29 cellular contexts compared by ENCODE assay signal in the genomic region with DNA sequence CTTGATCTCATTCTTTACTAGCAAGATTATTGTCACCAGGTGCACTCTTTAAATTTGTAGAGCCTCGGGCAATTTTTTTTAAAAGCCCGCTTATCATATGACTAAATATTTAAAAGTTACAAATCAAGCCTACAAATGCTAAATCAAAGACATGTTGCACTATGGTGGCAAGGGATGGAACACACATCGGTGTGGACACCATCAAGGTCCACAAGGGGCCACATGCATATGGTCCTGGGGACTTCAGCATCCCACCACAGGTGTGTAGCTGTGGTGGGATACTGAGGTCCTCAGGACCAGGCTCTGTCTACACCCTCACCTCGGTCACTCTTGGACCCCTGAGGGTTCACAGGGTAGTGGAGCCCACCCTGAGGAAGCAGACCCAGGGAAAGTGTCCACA. TPM values are rescaled to one million over a fixed set of nuclear protein-coding genes. Genes with fewer than 3 reads are reported as not detected.
"Had no signal": no experiment of that assay in that cellular context is flagged by ENCODE, and none has a peak within 500 bp of the region (broad histone marks: within the 10 kb centered on the region; RNA-seq: fewer than 3 reads in every experiment).

No MANE protein-coding gene starts in this region.

- H3K4me3 ChIP-seq: neural progenitor cell, ovary, psoas muscle, right lobe of liver, sigmoid colon, stomach, thoracic aorta, thyroid gland, tibial nerve, upper lobe of left lung, vagina had no signal

- DNase-seq: naive B cell; naive thymus-derived CD8-positive, alpha-beta T cell; nucleus accumbens; ovary; posterior cingulate gyrus; psoas muscle; right cardiac atrium; right lobe of liver; sigmoid colon; small intestine; stimulated activated CD4-positive, alpha-beta T cell treated with anti-CD3 and anti-CD28 coated beads, Interleukin-15, amount 100 ng/mL, for 24 hours; stimulated activated CD4-positive, alpha-beta T cell treated with anti-CD3 and anti-CD28 coated beads, Interleukin-2, amount 100 ng/mL, for 24 hours; stimulated activated CD4-positive, alpha-beta T cell treated with anti-CD3 and anti-CD28 coated beads, Interleukin-2, amount 100 ng/mL, for 48 hours; stimulated activated CD4-positive, alpha-beta T cell treated with anti-CD3 and anti-CD28 coated beads, Interleukin-4, amount 100 ng/mL, for 24 hours; stimulated activated naive B cell treated with anti-CD40 and anti-IgM and Interleukin-4, amounts not matched to agents 10 μg/mL and 1 μg/mL and 100 μg/mL, for 72 hours; stimulated activated naive CD4-positive, alpha-beta T cell treated with Interleukin-2 at 50 U/mL for 16 hours; stomach; thyroid gland; trophoblast cell; upper lobe of left lung had no signal

- H3K9me3 Mint-ChIP-seq: nephron; neural progenitor cell; stimulated activated naive B cell treated with anti-CD40 and anti-IgM and Interleukin-4, amounts not matched to agents 10 μg/mL and 1 μg/mL and 100 μg/mL, for 72 hours had no signal

- H3K27ac ChIP-seq: neural progenitor cell, neutrophil, ovary, parathyroid adenoma, psoas muscle, right lobe of liver, sigmoid colon, stomach, thoracic aorta, thyroid gland, tibial nerve, upper lobe of left lung, vagina had no signal

- ATAC-seq: naive thymus-derived CD8-positive, alpha-beta T cell; psoas muscle; right cardiac atrium had no signal

- H3K4me1 Mint-ChIP-seq: naive B cell; naive thymus-derived CD8-positive, alpha-beta T cell; nephron; stimulated activated naive B cell treated with anti-CD40 and anti-IgM and Interleukin-4, amounts not matched to agents 10 μg/mL and 1 μg/mL and 100 μg/mL, for 72 hours had no signal

- H3K27ac Mint-ChIP-seq: naive thymus-derived CD8-positive, alpha-beta T cell; nephron; neural progenitor cell; progenitor cell of endocrine pancreas; stimulated activated naive B cell treated with anti-CD40 and anti-IgM and Interleukin-4, amounts not matched to agents 10 μg/mL and 1 μg/mL and 100 μg/mL, for 72 hours had no signal

- H3K36me3 Mint-ChIP-seq: naive B cell; naive thymus-derived CD8-positive, alpha-beta T cell; neural progenitor cell; stimulated activated naive B cell treated with anti-CD40 and anti-IgM and Interleukin-4, amounts not matched to agents 10 μg/mL and 1 μg/mL and 100 μg/mL, for 72 hours had no signal

- H3K36me3 ChIP-seq: neural progenitor cell, neutrophil, ovary, right lobe of liver, sigmoid colon, stomach, thoracic aorta, thyroid gland, tibial nerve, upper lobe of left lung, vagina had no signal

- H3K4me1 ChIP-seq: neural progenitor cell, parathyroid adenoma, psoas muscle, right lobe of liver, sigmoid colon, stomach, thyroid gland, tibial nerve, upper lobe of left lung, vagina had no signal

- H3K27me3 ChIP-seq: neural progenitor cell, neutrophil, ovary, right lobe of liver, sigmoid colon, stomach, thyroid gland, tibial nerve, upper lobe of left lung, vagina had no signal

- H3K4me3 Mint-ChIP-seq: naive B cell; naive thymus-derived CD8-positive, alpha-beta T cell; nephron; neural progenitor cell; stimulated activated naive B cell treated with anti-CD40 and anti-IgM and Interleukin-4, amounts not matched to agents 10 μg/mL and 1 μg/mL and 100 μg/mL, for 72 hours had no signal

- H3K9me3 ChIP-seq: neutrophil, ovary, psoas muscle, right lobe of liver, sigmoid colon, stomach, thoracic aorta, thyroid gland, tibial nerve, upper lobe of left lung, vagina had no signal

RNA-seq across cellular contexts. Expression of a gene that starts 45.8 kb away (rescaled TPM):
- total RNA-seq: myocyte had no signal
